ENCODE assay signal across 8 cellular contexts in the genomic region with DNA sequence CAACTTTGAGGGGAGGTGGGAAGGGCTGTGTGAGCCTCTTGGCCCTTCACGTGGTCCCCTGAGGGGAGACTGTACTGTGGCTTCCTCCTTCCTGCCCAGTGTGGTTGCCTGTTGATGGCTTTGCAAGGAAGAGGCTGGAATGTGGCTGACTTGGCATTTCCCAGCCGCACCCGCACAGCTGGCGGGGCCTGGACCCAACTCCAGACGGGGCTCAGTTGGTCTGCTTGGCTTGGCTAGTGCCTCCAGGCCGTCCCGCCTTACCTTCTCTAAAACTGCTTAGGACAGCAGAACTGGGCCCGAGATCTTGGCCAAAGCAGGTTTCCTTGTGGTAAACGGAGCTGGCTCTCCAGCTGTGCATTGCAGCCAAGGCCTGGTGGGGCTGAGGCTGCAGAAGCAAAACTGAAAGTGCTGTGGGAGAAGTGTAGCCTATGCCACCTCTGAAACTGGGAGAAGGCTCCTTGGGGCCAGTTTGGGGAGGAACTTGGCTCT.
A peak's percentile ranks its signal among the peaks of the same experiment; 100 is the strongest.
DNase-seq lines count a peak whose midpoint lies in the region; ATAC-seq and TF ChIP-seq lines count a peak whose summit lies in the region.

No MANE protein-coding gene starts in this region.

- H3K4me1 ChIP-seq in mucosa of rectum (ENCODE audit: control insufficient read depth in 2 of 2, insufficient read depth in 2 of 2, low read length in 2 of 2) (peaks cover 0 to 5% of the 10 kb centered on the region in 2 donors), SJCRH30 (peaks cover 24% of the 10 kb centered on the region)

- no peaks in the 10 kb centered on the region for H3K36me3 ChIP-seq in mucosa of rectum (ENCODE audit: control insufficient read depth in 2 of 2, insufficient read depth in 2 of 2, low read length in 2 of 2)
- H3K36me3 ChIP-seq in SJCRH30, result no peaks in the 10 kb centered on the region; the same call in 1 of the 2 replicates

- H3K9me3 ChIP-seq in mucosa of rectum (ENCODE audit: control insufficient read depth in 2 of 2, low read length in 2 of 2), result no peaks in the 10 kb centered on the region
- H3K9me3 ChIP-seq in SJCRH30 (replicated peaks), result no peaks in the 10 kb centered on the region

- H3K27ac ChIP-seq in mucosa of rectum (ENCODE audit: low read depth in 2 of 2, low read length in 2 of 2) (peak overlapping the region in 1 of 2 donors; percentile 13), SJCRH30 (no peak overlapping the region)

- in situ Hi-C loops in astrocyte of the spinal cord (cut with HindIII; ENCODE audit: low sequenced_read_pairs), result no loop called here

- no peak for TF ChIP-seq CTCF in astrocyte of the spinal cord (IDR thresholded peaks at IDR 0.05; ENCODE audit: low read depth, low read length)

- peak; percentile 64 for DNase-seq in Ammon's horn (ENCODE audit: low spot score)
- peak; percentile 83 for DNase-seq in astrocyte of the spinal cord (ENCODE audit: low read depth, low spot score)
- DNase-seq in NCI-H69 (lab: John Stamatoyannopoulos, UW), result no peak
- no peak for DNase-seq in SJCRH30
- DNase-seq in activated CD8-positive, alpha-beta memory T cell treated with anti-CD3 and anti-CD28 coated beads, Interleukin-2, amount 50 U/mL, for 48 hours, result no peak

- H3K27me3 ChIP-seq in mucosa of rectum (ENCODE audit: control insufficient read depth in 2 of 2, insufficient read depth in 2 of 2, low read length in 2 of 2) (no peaks in the 10 kb centered on the region), SJCRH30 (no peaks in the 10 kb centered on the region)

- H3K4me3 ChIP-seq in astrocyte of the spinal cord (ENCODE audit: low read depth, low read length) (no peak overlapping the region), mucosa of rectum (ENCODE audit: low read length in 2 of 2) (peak overlapping the region; percentile 10 to 29), SJCRH30 (no peak overlapping the region)

- no peak overlapping the region for H3K9ac ChIP-seq in mucosa of rectum (ENCODE audit: low read depth in 1 of 2, low read length in 2 of 2)

- peak; percentile 72 for ATAC-seq in HG02571 (IDR thresholded peaks at IDR 0.05; ENCODE audit: unreplicated experiment)
- ATAC-seq in HG02840 (IDR thresholded peaks at IDR 0.05; ENCODE audit: low FRiP score, unreplicated experiment), result no peak

Comparison
In these comparisons a context has a peak if more than half of its experiments do, and no peak if none do; other contexts are left out.
1. DNase-seq: peak in Ammon's horn (single experiment) and astrocyte of the spinal cord (single experiment); none in NCI-H69 (single experiment), SJCRH30 (0 of 2) and activated CD8-positive, alpha-beta memory T cell treated with anti-CD3 and anti-CD28 coated beads, Interleukin-2, amount 50 U/mL, for 48 hours (single experiment).
2. H3K4me3 ChIP-seq: peak in mucosa of rectum (2 of 2); none in astrocyte of the spinal cord (single experiment) and SJCRH30 (single experiment).